In genomic region chr19:33863436-33863835, GRCh38 we compare ENCODE assay signal across 7 cellular contexts.
"Had no signal": no experiment of that assay in that cellular context is flagged by ENCODE, and none has a peak within 500 bp of the region (broad histone marks: within the 10 kb centered on the region; RNA-seq: fewer than 3 reads in every experiment).

No MANE protein-coding gene starts in this region.

- H2AFZ ChIP-seq: GM23338 had no signal

- DNase-seq: HFFc6 had no signal

- H3K27ac ChIP-seq: HL-60 had no signal

- H3K36me3 ChIP-seq: HAP-1 had no signal

- H3K4me1 ChIP-seq: HAP-1 had no signal

- H3K4me2 ChIP-seq: GM23338 had no signal

- H3K4me1 Mint-ChIP-seq: IgD-negative memory B cell had no signal

- ATAC-seq: GM23338, HCT116, HepG2 had no signal

- H3K4me3 Mint-ChIP-seq: GM23338, HFFc6, IgD-negative memory B cell had no signal

- H3K27ac Mint-ChIP-seq: GM23338, HFFc6, IgD-negative memory B cell had no signal

- H3K4me3 ChIP-seq: GM23338, HAP-1 had no signal

- H3K9me3 ChIP-seq: HAP-1 had no signal

- H3K9me3 Mint-ChIP-seq: GM23338, HFFc6 had no signal
